Comparison of ENCODE assay signal across 15 cellular contexts in the genomic region with DNA sequence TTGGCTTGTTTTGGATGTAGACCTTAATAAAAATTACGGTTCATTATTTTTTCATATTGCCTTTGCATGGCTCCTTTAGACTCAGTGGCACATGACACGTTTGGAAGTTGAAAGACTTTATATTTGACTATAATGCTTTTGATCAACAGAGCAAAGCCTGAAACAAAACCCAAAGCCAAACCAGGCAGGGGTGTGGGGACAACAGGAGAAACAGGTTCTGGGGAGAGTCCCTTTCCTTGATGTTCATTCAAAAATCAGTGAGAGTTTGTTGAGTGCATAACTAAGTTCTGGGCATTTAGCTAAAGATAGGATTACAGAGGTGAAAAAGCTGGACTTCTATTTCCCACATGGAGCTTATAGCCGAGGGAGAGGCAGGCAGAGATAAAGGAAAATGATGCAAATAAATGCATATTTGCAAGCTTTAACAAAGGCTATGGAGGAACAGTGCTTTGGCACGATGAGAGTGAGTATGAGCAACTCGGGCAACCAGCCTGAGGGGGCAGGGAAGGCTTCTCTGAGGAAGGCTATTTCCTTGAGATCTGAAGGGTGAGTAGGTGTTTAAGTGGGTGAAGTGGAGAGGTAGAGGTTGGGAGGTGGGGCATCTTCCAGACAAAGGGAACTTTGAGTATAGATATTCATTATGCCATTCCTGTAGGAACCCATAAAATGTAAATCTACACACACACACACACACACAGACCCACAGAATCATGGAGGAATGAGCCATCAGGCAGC.
"Had no signal": no experiment of that assay in that cellular context is flagged by ENCODE, and none has a peak within 500 bp of the region (broad histone marks: within the 10 kb centered on the region; RNA-seq: fewer than 3 reads in every experiment).

No MANE protein-coding gene starts in this region.

- H3K4me1 Mint-ChIP-seq: activated naive CD4-positive, alpha-beta T cell treated with anti-CD3 and anti-CD28 coated beads, Interleukin-2, amount 10 ng/mL, durations not matched to agents 7 days and 5 days; activated T-helper 17 cell treated with anti-CD3 and anti-CD28 coated beads, Interleukin-2, amount 50 U/mL, for 72 hours; memory B cell; stimulated activated naive B cell treated with anti-CD40 and anti-IgM and Interleukin-4, amounts not matched to agents 10 μg/mL and 1 μg/mL and 100 μg/mL, for 72 hours had no signal

- H3K27ac ChIP-seq: coronary artery had no signal

- H3K36me3 ChIP-seq: spleen had no signal

- H3K36me3 Mint-ChIP-seq: activated naive CD4-positive, alpha-beta T cell treated with anti-CD3 and anti-CD28 coated beads, Interleukin-2, amount 10 ng/mL, durations not matched to agents 7 days and 5 days; memory B cell; natural killer cell treated with Interleukin-12 subunit alpha and Interleukin-12 subunit beta and Interleukin-15 and Interleukin-18, amount 100 ng/mL, for 72 hours; stimulated activated naive B cell treated with anti-CD40 and anti-IgM and Interleukin-4, amounts not matched to agents 10 μg/mL and 1 μg/mL and 100 μg/mL, for 72 hours had no signal

- H3K9me3 ChIP-seq: spleen had no signal

- H3K27ac Mint-ChIP-seq: activated naive CD4-positive, alpha-beta T cell treated with anti-CD3 and anti-CD28 coated beads, Interleukin-2, amount 10 ng/mL, durations not matched to agents 7 days and 5 days; activated T-helper 17 cell treated with anti-CD3 and anti-CD28 coated beads, Interleukin-2, amount 50 U/mL, for 72 hours; memory B cell; natural killer cell treated with Interleukin-12 subunit alpha and Interleukin-12 subunit beta and Interleukin-15 and Interleukin-18, amount 100 ng/mL, for 72 hours; stimulated activated naive B cell treated with anti-CD40 and anti-IgM and Interleukin-4, amounts not matched to agents 10 μg/mL and 1 μg/mL and 100 μg/mL, for 72 hours had no signal

- H3K9me3 Mint-ChIP-seq: activated naive CD4-positive, alpha-beta T cell treated with anti-CD3 and anti-CD28 coated beads, Interleukin-2, amount 10 ng/mL, durations not matched to agents 7 days and 5 days; activated T-helper 17 cell treated with anti-CD3 and anti-CD28 coated beads, Interleukin-2, amount 50 U/mL, for 72 hours; memory B cell; natural killer cell treated with Interleukin-12 subunit alpha and Interleukin-12 subunit beta and Interleukin-15 and Interleukin-18, amount 100 ng/mL, for 72 hours; stimulated activated naive B cell treated with anti-CD40 and anti-IgM and Interleukin-4, amounts not matched to agents 10 μg/mL and 1 μg/mL and 100 μg/mL, for 72 hours had no signal

- H3K4me3 Mint-ChIP-seq: activated naive CD4-positive, alpha-beta T cell treated with anti-CD3 and anti-CD28 coated beads, Interleukin-2, amount 10 ng/mL, durations not matched to agents 7 days and 5 days; activated T-helper 17 cell treated with anti-CD3 and anti-CD28 coated beads, Interleukin-2, amount 50 U/mL, for 72 hours; memory B cell; natural killer cell treated with Interleukin-12 subunit alpha and Interleukin-12 subunit beta and Interleukin-15 and Interleukin-18, amount 100 ng/mL, for 72 hours; stimulated activated naive B cell treated with anti-CD40 and anti-IgM and Interleukin-4, amounts not matched to agents 10 μg/mL and 1 μg/mL and 100 μg/mL, for 72 hours had no signal

- H3K4me3 ChIP-seq: coronary artery, spleen had no signal

- DNase-seq: activated CD4-positive, alpha-beta T cell treated with anti-CD3 and anti-CD28 coated beads for 4 hours; activated naive CD4-positive, alpha-beta T cell treated with anti-CD3 and anti-CD28 coated beads, Interleukin-2, amount 10 ng/mL, durations not matched to agents 7 days and 5 days; central memory CD4-positive, alpha-beta T cell; effector CD4-positive, alpha-beta T cell; glutamatergic neuron; occipital lobe; spleen; stimulated activated CD4-positive, alpha-beta T cell treated with anti-CD3 and anti-CD28 coated beads, Interleukin-1b, Interleukin-23, amount 100 ng/mL, for 48 hours; stimulated activated naive B cell treated with anti-CD40 and anti-IgM and Interleukin-4, amounts not matched to agents 10 μg/mL and 1 μg/mL and 100 μg/mL, for 72 hours; T-helper 9 cell; trophoblast cell had no signal
